Comparison of ENCODE assay signal across 33 cellular contexts in genomic region chr5:152077-152476, GRCh38. TPM values are rescaled to one million over a fixed set of nuclear protein-coding genes. Genes with fewer than 3 reads are reported as not detected.
"Had no signal": no experiment of that assay in that cellular context is flagged by ENCODE, and none has a peak within 500 bp of the region (broad histone marks: within the 10 kb centered on the region; RNA-seq: fewer than 3 reads in every experiment).

No MANE protein-coding gene starts in this region.

- H3K27ac ChIP-seq: left lung, lower lobe of right lung, ovary, right atrium auricular region, skin epidermis, stomach, suprapubic skin, thoracic aorta, tibial artery, upper lobe of right lung had no signal

- H3K4me3 ChIP-seq: left lung, lower lobe of right lung, ovary, right atrium auricular region, skin epidermis, stomach, suprapubic skin, thoracic aorta, tibial artery, upper lobe of right lung had no signal

- H3K4me3 Mint-ChIP-seq: immature natural killer cell; mesothelial cell of epicardium; naive B cell; natural killer cell; nephron progenitor cell; stimulated activated naive B cell treated with anti-CD40 and anti-IgM and Interleukin-4, amounts not matched to agents 10 μg/mL and 1 μg/mL and 100 μg/mL, for 72 hours had no signal

- H3K27ac Mint-ChIP-seq: immature natural killer cell; mesothelial cell of epicardium; natural killer cell; nephron progenitor cell; progenitor cell of endocrine pancreas; stimulated activated naive B cell treated with anti-CD40 and anti-IgM and Interleukin-4, amounts not matched to agents 10 μg/mL and 1 μg/mL and 100 μg/mL, for 72 hours had no signal

- H3K4me1 ChIP-seq: left lung, lower lobe of right lung, right atrium auricular region, stomach, suprapubic skin, tibial artery, upper lobe of right lung had no signal

- ATAC-seq: left colon; left lung; lower lobe of right lung; natural killer cell; sciatic nerve; stimulated activated naive B cell treated with anti-CD40 and anti-IgM and Interleukin-4, amounts not matched to agents 10 μg/mL and 1 μg/mL and 100 μg/mL, for 72 hours; stimulated activated naive CD8-positive, alpha-beta T cell treated with anti-CD3 and anti-CD28 coated beads, Interleukin-15, Interleukin-2, amounts not matched to agents 100 U/mL and 50 U/mL, for 24 hours; upper lobe of right lung had no signal

- H3K4me1 Mint-ChIP-seq: immature natural killer cell; naive B cell; natural killer cell; stimulated activated naive B cell treated with anti-CD40 and anti-IgM and Interleukin-4, amounts not matched to agents 10 μg/mL and 1 μg/mL and 100 μg/mL, for 72 hours had no signal

- DNase-seq: hypothalamus; immature natural killer cell; kidney; left colon; left lung; lower lobe of right lung; mammary epithelial cell; mesenchymal stem cell; naive B cell; natural killer cell; nephron progenitor cell; ovary; stimulated activated CD4-positive, alpha-beta T cell treated with anti-CD3 and anti-CD28 coated beads, Interleukin-12 subunit alpha, Interleukin-12 subunit beta, amount 100 ng/mL, for 4 hours; stimulated activated CD4-positive, alpha-beta T cell treated with anti-CD3 and anti-CD28 coated beads, Interleukin-15, amount 100 ng/mL, for 24 hours; stimulated activated CD4-positive, alpha-beta T cell treated with anti-CD3 and anti-CD28 coated beads, Interleukin-2, amount 100 ng/mL, for 24 hours; stimulated activated CD4-positive, alpha-beta T cell treated with anti-CD3 and anti-CD28 coated beads, Interleukin-4, amount 100 ng/mL, for 1 hour; stimulated activated naive B cell treated with anti-CD40 and anti-IgM and Interleukin-4, amounts not matched to agents 10 μg/mL and 1 μg/mL and 100 μg/mL, for 72 hours; stimulated activated naive CD8-positive, alpha-beta T cell treated with anti-CD3 and anti-CD28 coated beads, Interleukin-15, Interleukin-2, amounts not matched to agents 100 U/mL and 50 U/mL, for 24 hours; stomach; tibial artery; trophoblast cell; upper lobe of right lung had no signal

- H3K27me3 ChIP-seq: left lung, ovary, right atrium auricular region, stomach, suprapubic skin, tibial artery, upper lobe of right lung had no signal

- H3K36me3 ChIP-seq: left lung, lower lobe of right lung, ovary, right atrium auricular region, suprapubic skin, thoracic aorta, upper lobe of right lung had no signal

- H3K27me3 Mint-ChIP-seq: progenitor cell of endocrine pancreas had no signal

RNA-seq across cellular contexts. Expression of gene LRRC14B, which starts 39.2 kb away (rescaled TPM):
- total RNA-seq: kidney, left colon, left lung, lower lobe of right lung, mammary epithelial cell, mononuclear cell, natural killer cell, omental fat pad, progenitor cell of endocrine pancreas, pulmonary artery endothelial cell, renal cortical epithelial cell, sciatic nerve, suprapubic skin, thoracic aorta, upper lobe of right lung had no signal
